8 cellular contexts compared by ENCODE assay signal in the genomic region with DNA sequence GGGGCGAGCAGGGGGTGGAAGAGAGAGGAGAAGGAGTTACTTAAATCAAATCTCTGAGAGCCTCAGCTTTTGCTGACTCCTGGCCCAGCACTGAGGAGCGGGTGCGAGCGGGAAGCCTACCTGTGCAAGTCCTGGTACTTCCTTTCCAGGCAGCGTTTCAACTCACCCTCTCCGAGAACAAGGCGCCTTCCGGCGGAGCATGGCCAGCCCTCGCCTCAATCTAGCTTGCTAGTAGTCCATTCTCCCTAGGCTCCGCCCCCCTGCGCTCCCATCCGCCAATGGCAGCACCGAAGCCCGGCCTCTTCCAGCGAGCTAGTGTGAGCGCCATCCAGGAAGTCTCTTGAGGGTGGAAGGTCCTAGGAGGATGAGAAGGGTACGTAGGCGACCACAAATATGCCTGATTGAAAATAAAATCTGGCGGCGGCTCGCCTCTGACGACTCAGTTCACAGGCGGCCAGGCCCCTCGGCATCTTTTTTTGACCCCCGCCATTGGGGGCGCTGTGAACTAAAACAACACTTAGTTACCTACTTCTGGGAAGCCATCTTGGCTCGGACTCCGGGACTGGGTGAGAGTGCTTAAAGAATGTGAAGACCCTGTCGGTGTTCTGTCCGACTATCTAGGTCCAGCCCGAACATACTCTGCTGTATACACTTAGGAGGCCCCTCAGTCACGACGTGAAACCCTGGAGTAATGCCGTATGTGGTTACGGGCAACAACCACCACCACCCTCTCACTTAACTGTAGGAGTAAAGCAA. TPM values are rescaled to one million over a fixed set of nuclear protein-coding genes. Genes with fewer than 3 reads are reported as not detected.
DNase-seq lines count a peak whose midpoint lies in the region; ATAC-seq and TF ChIP-seq lines count a peak whose summit lies in the region.

A gene with protein sequence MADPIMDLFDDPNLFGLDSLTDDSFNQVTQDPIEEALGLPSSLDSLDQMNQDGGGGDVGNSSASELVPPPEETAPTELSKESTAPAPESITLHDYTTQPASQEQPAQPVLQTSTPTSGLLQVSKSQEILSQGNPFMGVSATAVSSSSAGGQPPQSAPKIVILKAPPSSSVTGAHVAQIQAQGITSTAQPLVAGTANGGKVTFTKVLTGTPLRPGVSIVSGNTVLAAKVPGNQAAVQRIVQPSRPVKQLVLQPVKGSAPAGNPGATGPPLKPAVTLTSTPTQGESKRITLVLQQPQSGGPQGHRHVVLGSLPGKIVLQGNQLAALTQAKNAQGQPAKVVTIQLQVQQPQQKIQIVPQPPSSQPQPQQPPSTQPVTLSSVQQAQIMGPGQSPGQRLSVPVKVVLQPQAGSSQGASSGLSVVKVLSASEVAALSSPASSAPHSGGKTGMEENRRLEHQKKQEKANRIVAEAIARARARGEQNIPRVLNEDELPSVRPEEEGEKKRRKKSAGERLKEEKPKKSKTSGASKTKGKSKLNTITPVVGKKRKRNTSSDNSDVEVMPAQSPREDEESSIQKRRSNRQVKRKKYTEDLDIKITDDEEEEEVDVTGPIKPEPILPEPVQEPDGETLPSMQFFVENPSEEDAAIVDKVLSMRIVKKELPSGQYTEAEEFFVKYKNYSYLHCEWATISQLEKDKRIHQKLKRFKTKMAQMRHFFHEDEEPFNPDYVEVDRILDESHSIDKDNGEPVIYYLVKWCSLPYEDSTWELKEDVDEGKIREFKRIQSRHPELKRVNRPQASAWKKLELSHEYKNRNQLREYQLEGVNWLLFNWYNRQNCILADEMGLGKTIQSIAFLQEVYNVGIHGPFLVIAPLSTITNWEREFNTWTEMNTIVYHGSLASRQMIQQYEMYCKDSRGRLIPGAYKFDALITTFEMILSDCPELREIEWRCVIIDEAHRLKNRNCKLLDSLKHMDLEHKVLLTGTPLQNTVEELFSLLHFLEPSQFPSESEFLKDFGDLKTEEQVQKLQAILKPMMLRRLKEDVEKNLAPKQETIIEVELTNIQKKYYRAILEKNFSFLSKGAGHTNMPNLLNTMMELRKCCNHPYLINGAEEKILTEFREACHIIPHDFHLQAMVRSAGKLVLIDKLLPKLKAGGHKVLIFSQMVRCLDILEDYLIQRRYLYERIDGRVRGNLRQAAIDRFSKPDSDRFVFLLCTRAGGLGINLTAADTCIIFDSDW (N-terminal part only) (minus strand): TSS at position 212 of the 756 bp plus-strand sequence. CDS start 24,480 bp downstream, outside the sequence.

- DNase-seq in NCI-H1436 treated with DMSO at 0.1 percent for 48 hours (lab: John Stamatoyannopoulos, UW) (peak; percentile 99), T-helper 1 cell (peak; percentile 99 to 100 (median 99)), amniotic epithelial cell (ENCODE audit: low read depth) (peak; percentile 100), heart right ventricle (peak; percentile 99 to 100), posterior vena cava (ENCODE audit: low spot score) (peak; percentile 100), ureter (ENCODE audit: low spot score) (peak; percentile 99)

- ATAC-seq in HG02840 (IDR thresholded peaks at IDR 0.05; ENCODE audit: low FRiP score, unreplicated experiment) (peak; percentile 96), heart right ventricle (peak; percentile 99 to 100 (median 100))

- H3K36me3 ChIP-seq in heart right ventricle, result peaks cover 0 to 33% (median 9%) of the 10 kb centered on the region in 9 donors

- peaks cover 6 to 32% (median 25%) of the 10 kb centered on the region in 9 donors for H3K4me1 ChIP-seq in heart right ventricle

- H3K27me3 ChIP-seq in heart right ventricle, result no peaks in the 10 kb centered on the region

- no peaks in the 10 kb centered on the region for H3K9me3 ChIP-seq in heart right ventricle

- H3K27ac ChIP-seq in heart right ventricle, result peak within 1 kb of the TSS; percentile 87 to 97 (median 94)

- intact Hi-C loops in heart right ventricle (cut with DNase I), result loop anchor here in 8 of 10 donors (1.0 to 10.0 kb wide), 9 partner anchors 19 to 101 kb away; a partner anchor contains a TSS
- intact Hi-C loops in posterior vena cava (cut with DNase I), result no loop called here

- WGBS in heart right ventricle, 2 donors, result 0 to 1% methylated on average over 36 of the region's 36 CpGs

- TF ChIP-seq CTCF in GM12875 (IDR thresholded peaks at IDR 0.05; ENCODE audit: borderline replicate concordance, insufficient read depth, low read depth, low read length) (peak; percentile 66), heart right ventricle (IDR thresholded peaks at IDR 0.05) (peak; percentile 24 to 79 (median 69))

- H3K4me3 ChIP-seq in GM12875 (ENCODE audit: low read depth, low read length) (peak within 1 kb of the TSS; percentile 73), heart right ventricle (peak within 1 kb of the TSS; percentile 77 to 93 (median 87))

RNA-seq across cellular contexts. Expression of the gene that starts here (rescaled TPM):
- total RNA-seq in heart right ventricle (10 to 100 TPM; 31.1 to 47.5 (median 40.1) TPM), posterior vena cava (10 to 100 TPM; 49.7 to 56.3 TPM), ureter (116 TPM)
- 10 to 100 TPM; 19.4 to 27.7 TPM for polyA plus RNA-seq in heart right ventricle

Comparison
In these comparisons a context has a peak if more than half of its experiments do, and no peak if none do; other contexts are left out.
1. Peak in every context shown above with its lines: DNase-seq, ATAC-seq, H3K4me3 ChIP-seq and H3K27ac ChIP-seq.
2. intact Hi-C loops: an anchor here in heart right ventricle (1.0 to 10.0 kb wide); none called in posterior vena cava.